8 cellular contexts compared by ENCODE assay signal in the genomic region with DNA sequence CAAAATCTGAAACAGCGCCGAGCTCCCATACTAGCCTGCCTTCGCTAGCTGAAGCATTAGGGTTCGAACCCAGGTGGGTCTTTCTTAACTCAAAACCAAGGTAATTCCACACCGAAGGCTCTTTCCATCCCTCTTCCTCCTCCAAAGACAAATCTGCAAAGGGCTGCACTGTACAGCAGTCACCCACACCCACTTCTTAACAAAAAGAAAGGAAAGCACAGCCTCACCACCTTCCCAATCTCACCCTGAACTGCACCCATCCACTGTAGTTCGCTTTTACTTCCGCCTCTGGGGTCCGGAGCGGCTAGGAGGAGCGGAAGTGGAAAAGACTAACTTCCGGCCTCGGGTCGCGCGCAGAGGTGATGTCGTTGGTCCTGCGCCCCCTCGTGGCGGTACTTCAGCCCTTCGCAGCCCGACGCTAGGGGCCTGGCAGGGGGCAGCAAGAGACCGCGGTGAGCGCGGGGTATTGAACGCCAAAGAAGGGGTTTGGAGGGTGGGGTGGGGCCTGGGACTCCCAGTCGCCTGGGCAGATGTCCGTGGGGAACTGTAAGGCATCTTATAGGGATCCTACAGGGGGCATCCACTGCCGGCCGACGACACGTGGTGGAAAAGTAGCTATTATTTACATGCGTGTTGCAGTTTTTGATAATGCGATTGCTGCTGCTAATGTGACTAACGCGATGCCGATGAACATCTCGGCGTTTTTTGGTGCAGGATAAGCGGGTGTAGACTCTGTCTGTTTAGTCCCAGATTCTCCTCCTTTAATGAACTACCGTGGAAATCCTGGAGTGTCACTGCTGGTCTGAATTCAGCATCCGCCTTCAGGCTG. TPM values are rescaled to one million over a fixed set of nuclear protein-coding genes. Genes with fewer than 3 reads are reported as not detected.
DNase-seq lines count a peak whose midpoint lies in the region; ATAC-seq and TF ChIP-seq lines count a peak whose summit lies in the region.

A gene with protein sequence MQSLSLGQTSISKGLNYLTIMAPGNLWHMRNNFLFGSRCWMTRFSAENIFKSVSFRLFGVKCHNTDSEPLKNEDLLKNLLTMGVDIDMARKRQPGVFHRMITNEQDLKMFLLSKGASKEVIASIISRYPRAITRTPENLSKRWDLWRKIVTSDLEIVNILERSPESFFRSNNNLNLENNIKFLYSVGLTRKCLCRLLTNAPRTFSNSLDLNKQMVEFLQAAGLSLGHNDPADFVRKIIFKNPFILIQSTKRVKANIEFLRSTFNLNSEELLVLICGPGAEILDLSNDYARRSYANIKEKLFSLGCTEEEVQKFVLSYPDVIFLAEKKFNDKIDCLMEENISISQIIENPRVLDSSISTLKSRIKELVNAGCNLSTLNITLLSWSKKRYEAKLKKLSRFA (minus strand): TSS at position 290 of the 829 bp plus-strand sequence. CDS start 619 bp downstream, outside the sequence.

- intact Hi-C loops in CD4-positive, alpha-beta T cell (cut with DNase I, micrococcal nuclease) = loop anchor here (1.0 to 5.0 kb wide), 9 partner anchors 60 to 798 kb away; a partner anchor contains a TSS
- intact Hi-C loops in activated CD4-positive, alpha-beta memory T cell treated with anti-CD3 and anti-CD28 coated beads for 36 hours (cut with micrococcal nuclease) = loop anchor here (1.0 to 5.0 kb wide), 7 partner anchors 50 to 648 kb away; a partner anchor contains a TSS

- no peaks in the 10 kb centered on the region for H3K27me3 ChIP-seq in CD4-positive, alpha-beta T cell (ENCODE audit: control insufficient read depth, insufficient read depth, low read length)
- H3K27me3 ChIP-seq in lung (ENCODE audit: control insufficient read depth, insufficient read depth) = no peaks in the 10 kb centered on the region

- WGBS in lung, 2 donors = 4% methylated on average over 43 of the region's 43 CpGs

- H3K36me3 Mint-ChIP-seq in CD4-positive, alpha-beta T cell (ENCODE audit: low read depth) = peaks cover 30% of the 10 kb centered on the region
- peaks cover 21% of the 10 kb centered on the region for H3K36me3 Mint-ChIP-seq in activated CD4-positive, alpha-beta memory T cell treated with anti-CD3 and anti-CD28 coated beads for 36 hours

- CTCF ChIA-PET in CD4-positive, alpha-beta T cell (lab: Charles Lee) = interaction anchor here (0.7 to 2.3 kb wide), 9 partner anchors 9 to 566 kb away, joined by 3 to 26 read pairs (median 4); a partner anchor contains a TSS
- CTCF ChIA-PET in activated CD4-positive, alpha-beta memory T cell treated with anti-CD3 and anti-CD28 coated beads for 36 hours (lab: Charles Lee) = interaction anchor here (0.6 to 2.8 kb wide), 20 partner anchors 11 to 567 kb away, joined by 3 to 25 read pairs (median 3); a partner anchor contains a TSS

- H3K4me1 ChIP-seq in lung (ENCODE audit: control insufficient read depth in 2 of 2, insufficient read depth in 2 of 2, low read length in 2 of 2) = peaks cover 2 to 4% of the 10 kb centered on the region in 2 donors

- POLR2A ChIA-PET in CD4-positive, alpha-beta T cell (lab: Charles Lee) = interaction anchor here (0.9 to 2.4 kb wide), 8 partner anchors 8 to 648 kb away, joined by 3 to 47 read pairs (median 4); a partner anchor contains a TSS
- POLR2A ChIA-PET in activated CD4-positive, alpha-beta memory T cell treated with anti-CD3 and anti-CD28 coated beads for 36 hours (lab: Charles Lee) = interaction anchor here (0.6 to 0.8 kb wide), 2 partner anchors 18 to 59 kb away, joined by 3 to 4 read pairs; no protein-coding TSS in a partner anchor

- peak; percentile 88 to 96 (median 91) for DNase-seq in CD4-positive, alpha-beta T cell
- peak; percentile 99 for DNase-seq in NCI-H82 (lab: John Stamatoyannopoulos, UW)
- DNase-seq in activated CD4-positive, alpha-beta memory T cell treated with anti-CD3 and anti-CD28 coated beads for 36 hours = peak; percentile 95
- peak; percentile 94 for DNase-seq in ecto neural progenitor cell (ENCODE audit: low spot score)
- DNase-seq in lung (ENCODE audit: low spot score) = peak; percentile 93
- DNase-seq in stimulated activated CD4-positive, alpha-beta T cell treated with anti-CD3 and anti-CD28 coated beads, TNF-alpha, amount 100 ng/mL, for 4 hours (ENCODE audit: low read depth in 3 of 3) = peak; percentile 85 to 94 (median 88)

- H3K27ac ChIP-seq in CD4-positive, alpha-beta T cell (ENCODE audit: low read depth, low read length) = peak within 1 kb of the TSS; percentile 26
- peak within 1 kb of the TSS in 1 of 2 donors; percentile 32 for H3K27ac ChIP-seq in lung (ENCODE audit: low read depth in 1 of 2, low read length in 1 of 2)

- H3K4me3 Mint-ChIP-seq in CD4-positive, alpha-beta T cell = peak within 1 kb of the TSS; percentile 96
- H3K4me3 Mint-ChIP-seq in activated CD4-positive, alpha-beta memory T cell treated with anti-CD3 and anti-CD28 coated beads for 36 hours = peak within 1 kb of the TSS; percentile 96

- peak within 1 kb of the TSS; percentile 91 for H3K4me3 ChIP-seq in lung

- H3K36me3 ChIP-seq in lung (ENCODE audit: control insufficient read depth in 2 of 2, insufficient read depth in 2 of 2, low read length in 2 of 2) = peaks cover 0 to 7% of the 10 kb centered on the region in 2 donors

- no peaks in the 10 kb centered on the region for H3K9me3 Mint-ChIP-seq in CD4-positive, alpha-beta T cell
- H3K9me3 Mint-ChIP-seq in activated CD4-positive, alpha-beta memory T cell treated with anti-CD3 and anti-CD28 coated beads for 36 hours = no peaks in the 10 kb centered on the region

- H3K27me3 Mint-ChIP-seq in CD4-positive, alpha-beta T cell = no peaks in the 10 kb centered on the region
- no peaks in the 10 kb centered on the region for H3K27me3 Mint-ChIP-seq in activated CD4-positive, alpha-beta memory T cell treated with anti-CD3 and anti-CD28 coated beads for 36 hours

- peak within 1 kb of the TSS; percentile 87 for H3K27ac Mint-ChIP-seq in CD4-positive, alpha-beta T cell
- peak within 1 kb of the TSS; percentile 83 for H3K27ac Mint-ChIP-seq in activated CD4-positive, alpha-beta memory T cell treated with anti-CD3 and anti-CD28 coated beads for 36 hours

- H3K9me3 ChIP-seq in CD4-positive, alpha-beta T cell (ENCODE audit: control insufficient read depth, low read length) = no peaks in the 10 kb centered on the region
- H3K9me3 ChIP-seq in lung (ENCODE audit: control insufficient read depth in 2 of 2, insufficient read depth in 1 of 2, low read length in 1 of 2) = no peaks in the 10 kb centered on the region

- ATAC-seq in CD4-positive, alpha-beta T cell (ENCODE audit: poor library complexity) = peak; percentile 95
- ATAC-seq in GM19438 (IDR thresholded peaks at IDR 0.05; ENCODE audit: low read depth, unreplicated experiment) (peak; percentile 97), HG03575 (IDR thresholded peaks at IDR 0.05; ENCODE audit: extremely low read depth, insufficient number of reproducible peaks, low FRiP score, unreplicated experiment) (peak; percentile 89), lung (ENCODE audit: insufficient read depth, low FRiP score) (peak; percentile 98)

- peak; percentile 98 for TF ChIP-seq CTCF in CD4-positive, alpha-beta T cell (IDR thresholded peaks at IDR 0.05)
- TF ChIP-seq CTCF in lung (IDR thresholded peaks at IDR 0.05; ENCODE audit: control extremely low read depth, extremely low read depth) = peak; percentile 87

- H3K4me1 Mint-ChIP-seq in CD4-positive, alpha-beta T cell (ENCODE audit: low read depth) = peaks cover 41% of the 10 kb centered on the region
- peaks cover 27% of the 10 kb centered on the region for H3K4me1 Mint-ChIP-seq in activated CD4-positive, alpha-beta memory T cell treated with anti-CD3 and anti-CD28 coated beads for 36 hours (ENCODE audit: low read depth)

RNA-seq across cellular contexts. Expression of the gene that starts here (rescaled TPM):
- 10 to 100 TPM; 11.0 to 11.9 TPM for total RNA-seq in CD4-positive, alpha-beta T cell
- 10 to 100 TPM; 14.1 to 14.2 TPM for total RNA-seq in activated CD4-positive, alpha-beta memory T cell treated with anti-CD3 and anti-CD28 coated beads for 36 hours
- total RNA-seq in lung = 10 to 100 TPM; 11.5 to 19.3 TPM
- 1 to 10 TPM; 5.5 to 7.2 TPM for polyA plus RNA-seq in lung
